In genomic region chr1:46996659-46997281, GRCh38 we compare ENCODE assay signal across 1 cellular context.
TF ChIP-seq lines count a peak whose summit lies in the region.

No MANE protein-coding gene starts in this region.

TF ChIP-seq in K562, 482 proteins besides CTCF, POLR2A, EP300 and RAD21 (continued from another document):
- TF ChIP-seq, protein P1, sequence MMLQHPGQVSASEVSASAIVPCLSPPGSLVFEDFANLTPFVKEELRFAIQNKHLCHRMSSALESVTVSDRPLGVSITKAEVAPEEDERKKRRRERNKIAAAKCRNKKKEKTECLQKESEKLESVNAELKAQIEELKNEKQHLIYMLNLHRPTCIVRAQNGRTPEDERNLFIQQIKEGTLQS (IDR thresholded peaks at IDR 0.05) = peak; percentile 79
- TF ChIP-seq, protein P1 (CRISPR knock-in tag; conservative IDR thresholded peaks at IDR 0.05) = no peak
- TF ChIP-seq, protein P2, sequence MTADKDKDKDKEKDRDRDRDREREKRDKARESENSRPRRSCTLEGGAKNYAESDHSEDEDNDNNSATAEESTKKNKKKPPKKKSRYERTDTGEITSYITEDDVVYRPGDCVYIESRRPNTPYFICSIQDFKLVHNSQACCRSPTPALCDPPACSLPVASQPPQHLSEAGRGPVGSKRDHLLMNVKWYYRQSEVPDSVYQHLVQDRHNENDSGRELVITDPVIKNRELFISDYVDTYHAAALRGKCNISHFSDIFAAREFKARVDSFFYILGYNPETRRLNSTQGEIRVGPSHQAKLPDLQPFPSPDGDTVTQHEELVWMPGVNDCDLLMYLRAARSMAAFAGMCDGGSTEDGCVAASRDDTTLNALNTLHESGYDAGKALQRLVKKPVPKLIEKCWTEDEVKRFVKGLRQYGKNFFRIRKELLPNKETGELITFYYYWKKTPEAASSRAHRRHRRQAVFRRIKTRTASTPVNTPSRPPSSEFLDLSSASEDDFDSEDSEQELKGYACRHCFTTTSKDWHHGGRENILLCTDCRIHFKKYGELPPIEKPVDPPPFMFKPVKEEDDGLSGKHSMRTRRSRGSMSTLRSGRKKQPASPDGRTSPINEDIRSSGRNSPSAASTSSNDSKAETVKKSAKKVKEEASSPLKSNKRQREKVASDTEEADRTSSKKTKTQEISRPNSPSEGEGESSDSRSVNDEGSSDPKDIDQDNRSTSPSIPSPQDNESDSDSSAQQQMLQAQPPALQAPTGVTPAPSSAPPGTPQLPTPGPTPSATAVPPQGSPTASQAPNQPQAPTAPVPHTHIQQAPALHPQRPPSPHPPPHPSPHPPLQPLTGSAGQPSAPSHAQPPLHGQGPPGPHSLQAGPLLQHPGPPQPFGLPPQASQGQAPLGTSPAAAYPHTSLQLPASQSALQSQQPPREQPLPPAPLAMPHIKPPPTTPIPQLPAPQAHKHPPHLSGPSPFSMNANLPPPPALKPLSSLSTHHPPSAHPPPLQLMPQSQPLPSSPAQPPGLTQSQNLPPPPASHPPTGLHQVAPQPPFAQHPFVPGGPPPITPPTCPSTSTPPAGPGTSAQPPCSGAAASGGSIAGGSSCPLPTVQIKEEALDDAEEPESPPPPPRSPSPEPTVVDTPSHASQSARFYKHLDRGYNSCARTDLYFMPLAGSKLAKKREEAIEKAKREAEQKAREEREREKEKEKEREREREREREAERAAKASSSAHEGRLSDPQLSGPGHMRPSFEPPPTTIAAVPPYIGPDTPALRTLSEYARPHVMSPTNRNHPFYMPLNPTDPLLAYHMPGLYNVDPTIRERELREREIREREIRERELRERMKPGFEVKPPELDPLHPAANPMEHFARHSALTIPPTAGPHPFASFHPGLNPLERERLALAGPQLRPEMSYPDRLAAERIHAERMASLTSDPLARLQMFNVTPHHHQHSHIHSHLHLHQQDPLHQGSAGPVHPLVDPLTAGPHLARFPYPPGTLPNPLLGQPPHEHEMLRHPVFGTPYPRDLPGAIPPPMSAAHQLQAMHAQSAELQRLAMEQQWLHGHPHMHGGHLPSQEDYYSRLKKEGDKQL (CRISPR knock-in tag; IDR thresholded peaks at IDR 0.05; ENCODE audit: borderline replicate concordance) = no peak
- TF ChIP-seq SREBF1 (IDR thresholded peaks at IDR 0.05; ENCODE audit: borderline replicate concordance, low read depth, low read length) (no peak), SRSF1 (IDR thresholded peaks at IDR 0.05; ENCODE audit: low read depth, low read length) (no peak), ZSCAN29 (IDR thresholded peaks at IDR 0.05) (no peak), NR1H2 (CRISPR knock-in tag; IDR thresholded peaks at IDR 0.05) (no peak), SMARCA4 (IDR thresholded peaks at IDR 0.05) (no peak), MTF1 (CRISPR knock-in tag; IDR thresholded peaks at IDR 0.05; ENCODE audit: borderline replicate concordance) (no peak), JUND (IDR thresholded peaks at IDR 0.05; ENCODE audit: borderline replicate concordance, low read depth, low read length) (no peak), JUND (tag; IDR thresholded peaks at IDR 0.05; ENCODE audit: borderline replicate concordance, low read depth, low read length) (no peak), ZNF175 (CRISPR knock-in tag; IDR thresholded peaks at IDR 0.05; ENCODE audit: low read depth) (no peak), STAG1 (CRISPR knock-in tag; IDR thresholded peaks at IDR 0.05; ENCODE audit: borderline replicate concordance) (no peak), SMAD4 (CRISPR knock-in tag; conservative IDR thresholded peaks at IDR 0.05) (no peak), CEBPG (CRISPR knock-in tag; IDR thresholded peaks at IDR 0.05) (no peak), CEBPG (tag; conservative IDR thresholded peaks at IDR 0.05 in 1 of 2, IDR thresholded peaks at IDR 0.05 in 1 of 2) (peak; percentile 58 to 66; a peak in 2 of 4 replicates), PYGO2 (tag; IDR thresholded peaks at IDR 0.05) (no peak), OTX1 (CRISPR knock-in tag; IDR thresholded peaks at IDR 0.05) (no peak), SIN3B (IDR thresholded peaks at IDR 0.05; ENCODE audit: low read depth) (no peak), ELF2 (CRISPR knock-in tag; IDR thresholded peaks at IDR 0.05) (no peak)
- TF ChIP-seq, protein P3, sequence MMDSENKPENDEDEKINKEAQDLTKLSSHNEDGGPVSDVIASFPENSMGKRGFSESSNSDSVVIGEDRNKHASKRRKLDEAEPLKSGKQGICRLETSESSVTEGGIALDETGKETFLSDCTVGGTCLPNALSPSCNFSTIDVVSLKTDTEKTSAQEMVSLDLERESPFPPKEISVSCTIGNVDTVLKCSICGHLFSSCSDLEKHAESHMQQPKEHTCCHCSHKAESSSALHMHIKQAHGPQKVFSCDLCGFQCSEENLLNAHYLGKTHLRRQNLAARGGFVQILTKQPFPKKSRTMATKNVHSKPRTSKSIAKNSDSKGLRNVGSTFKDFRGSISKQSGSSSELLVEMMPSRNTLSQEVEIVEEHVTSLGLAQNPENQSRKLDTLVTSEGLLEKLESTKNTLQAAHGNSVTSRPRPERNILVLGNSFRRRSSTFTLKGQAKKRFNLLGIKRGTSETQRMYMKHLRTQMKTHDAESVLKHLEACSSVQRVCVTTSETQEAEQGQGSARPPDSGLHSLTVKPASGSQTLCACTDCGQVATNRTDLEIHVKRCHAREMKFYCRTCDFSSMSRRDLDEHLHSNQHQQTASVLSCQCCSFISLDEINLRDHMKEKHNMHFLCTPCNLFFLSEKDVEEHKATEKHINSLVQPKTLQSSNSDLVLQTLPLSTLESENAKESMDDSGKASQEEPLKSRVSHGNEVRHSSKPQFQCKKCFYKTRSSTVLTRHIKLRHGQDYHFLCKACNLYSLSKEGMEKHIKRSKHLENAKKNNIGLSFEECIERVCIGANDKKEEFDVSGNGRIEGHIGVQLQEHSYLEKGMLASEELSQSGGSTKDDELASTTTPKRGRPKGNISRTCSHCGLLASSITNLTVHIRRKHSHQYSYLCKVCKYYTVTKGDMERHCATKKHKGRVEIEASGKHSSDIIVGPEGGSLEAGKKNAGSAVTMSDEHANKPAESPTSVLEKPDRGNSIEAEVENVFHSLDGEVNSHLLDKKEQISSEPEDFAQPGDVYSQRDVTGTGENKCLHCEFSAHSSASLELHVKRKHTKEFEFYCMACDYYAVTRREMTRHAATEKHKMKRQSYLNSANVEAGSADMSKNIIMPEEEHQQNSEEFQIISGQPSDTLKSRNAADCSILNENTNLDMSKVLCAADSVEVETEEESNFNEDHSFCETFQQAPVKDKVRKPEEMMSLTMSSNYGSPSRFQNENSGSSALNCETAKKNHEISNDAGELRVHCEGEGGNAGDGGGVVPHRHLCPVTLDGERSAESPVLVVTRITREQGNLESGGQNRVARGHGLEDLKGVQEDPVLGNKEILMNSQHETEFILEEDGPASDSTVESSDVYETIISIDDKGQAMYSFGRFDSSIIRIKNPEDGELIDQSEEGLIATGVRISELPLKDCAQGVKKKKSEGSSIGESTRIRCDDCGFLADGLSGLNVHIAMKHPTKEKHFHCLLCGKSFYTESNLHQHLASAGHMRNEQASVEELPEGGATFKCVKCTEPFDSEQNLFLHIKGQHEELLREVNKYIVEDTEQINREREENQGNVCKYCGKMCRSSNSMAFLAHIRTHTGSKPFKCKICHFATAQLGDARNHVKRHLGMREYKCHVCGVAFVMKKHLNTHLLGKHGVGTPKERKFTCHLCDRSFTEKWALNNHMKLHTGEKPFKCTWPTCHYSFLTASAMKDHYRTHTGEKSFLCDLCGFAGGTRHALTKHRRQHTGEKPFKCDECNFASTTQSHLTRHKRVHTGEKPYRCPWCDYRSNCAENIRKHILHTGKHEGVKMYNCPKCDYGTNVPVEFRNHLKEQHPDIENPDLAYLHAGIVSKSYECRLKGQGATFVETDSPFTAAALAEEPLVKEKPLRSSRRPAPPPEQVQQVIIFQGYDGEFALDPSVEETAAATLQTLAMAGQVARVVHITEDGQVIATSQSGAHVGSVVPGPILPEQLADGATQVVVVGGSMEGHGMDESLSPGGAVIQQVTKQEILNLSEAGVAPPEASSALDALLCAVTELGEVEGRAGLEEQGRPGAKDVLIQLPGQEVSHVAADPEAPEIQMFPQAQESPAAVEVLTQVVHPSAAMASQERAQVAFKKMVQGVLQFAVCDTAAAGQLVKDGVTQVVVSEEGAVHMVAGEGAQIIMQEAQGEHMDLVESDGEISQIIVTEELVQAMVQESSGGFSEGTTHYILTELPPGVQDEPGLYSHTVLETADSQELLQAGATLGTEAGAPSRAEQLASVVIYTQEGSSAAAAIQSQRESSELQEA (IDR thresholded peaks at IDR 0.05; ENCODE audit: low read depth) = no peak
- TF ChIP-seq, protein P4, sequence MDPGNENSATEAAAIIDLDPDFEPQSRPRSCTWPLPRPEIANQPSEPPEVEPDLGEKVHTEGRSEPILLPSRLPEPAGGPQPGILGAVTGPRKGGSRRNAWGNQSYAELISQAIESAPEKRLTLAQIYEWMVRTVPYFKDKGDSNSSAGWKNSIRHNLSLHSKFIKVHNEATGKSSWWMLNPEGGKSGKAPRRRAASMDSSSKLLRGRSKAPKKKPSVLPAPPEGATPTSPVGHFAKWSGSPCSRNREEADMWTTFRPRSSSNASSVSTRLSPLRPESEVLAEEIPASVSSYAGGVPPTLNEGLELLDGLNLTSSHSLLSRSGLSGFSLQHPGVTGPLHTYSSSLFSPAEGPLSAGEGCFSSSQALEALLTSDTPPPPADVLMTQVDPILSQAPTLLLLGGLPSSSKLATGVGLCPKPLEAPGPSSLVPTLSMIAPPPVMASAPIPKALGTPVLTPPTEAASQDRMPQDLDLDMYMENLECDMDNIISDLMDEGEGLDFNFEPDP (CRISPR knock-in tag; IDR thresholded peaks at IDR 0.05) = no peak
- TF ChIP-seq, protein P5, sequence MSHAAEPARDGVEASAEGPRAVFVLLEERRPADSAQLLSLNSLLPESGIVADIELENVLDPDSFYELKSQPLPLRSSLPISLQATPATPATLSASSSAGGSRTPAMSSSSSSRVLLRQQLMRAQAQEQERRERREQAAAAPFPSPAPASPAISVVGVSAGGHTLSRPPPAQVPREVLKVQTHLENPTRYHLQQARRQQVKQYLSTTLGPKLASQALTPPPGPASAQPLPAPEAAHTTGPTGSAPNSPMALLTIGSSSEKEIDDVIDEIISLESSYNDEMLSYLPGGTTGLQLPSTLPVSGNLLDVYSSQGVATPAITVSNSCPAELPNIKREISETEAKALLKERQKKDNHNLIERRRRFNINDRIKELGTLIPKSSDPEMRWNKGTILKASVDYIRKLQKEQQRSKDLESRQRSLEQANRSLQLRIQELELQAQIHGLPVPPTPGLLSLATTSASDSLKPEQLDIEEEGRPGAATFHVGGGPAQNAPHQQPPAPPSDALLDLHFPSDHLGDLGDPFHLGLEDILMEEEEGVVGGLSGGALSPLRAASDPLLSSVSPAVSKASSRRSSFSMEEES (CRISPR knock-in tag; IDR thresholded peaks at IDR 0.05) = no peak
- TF ChIP-seq, protein P6, sequence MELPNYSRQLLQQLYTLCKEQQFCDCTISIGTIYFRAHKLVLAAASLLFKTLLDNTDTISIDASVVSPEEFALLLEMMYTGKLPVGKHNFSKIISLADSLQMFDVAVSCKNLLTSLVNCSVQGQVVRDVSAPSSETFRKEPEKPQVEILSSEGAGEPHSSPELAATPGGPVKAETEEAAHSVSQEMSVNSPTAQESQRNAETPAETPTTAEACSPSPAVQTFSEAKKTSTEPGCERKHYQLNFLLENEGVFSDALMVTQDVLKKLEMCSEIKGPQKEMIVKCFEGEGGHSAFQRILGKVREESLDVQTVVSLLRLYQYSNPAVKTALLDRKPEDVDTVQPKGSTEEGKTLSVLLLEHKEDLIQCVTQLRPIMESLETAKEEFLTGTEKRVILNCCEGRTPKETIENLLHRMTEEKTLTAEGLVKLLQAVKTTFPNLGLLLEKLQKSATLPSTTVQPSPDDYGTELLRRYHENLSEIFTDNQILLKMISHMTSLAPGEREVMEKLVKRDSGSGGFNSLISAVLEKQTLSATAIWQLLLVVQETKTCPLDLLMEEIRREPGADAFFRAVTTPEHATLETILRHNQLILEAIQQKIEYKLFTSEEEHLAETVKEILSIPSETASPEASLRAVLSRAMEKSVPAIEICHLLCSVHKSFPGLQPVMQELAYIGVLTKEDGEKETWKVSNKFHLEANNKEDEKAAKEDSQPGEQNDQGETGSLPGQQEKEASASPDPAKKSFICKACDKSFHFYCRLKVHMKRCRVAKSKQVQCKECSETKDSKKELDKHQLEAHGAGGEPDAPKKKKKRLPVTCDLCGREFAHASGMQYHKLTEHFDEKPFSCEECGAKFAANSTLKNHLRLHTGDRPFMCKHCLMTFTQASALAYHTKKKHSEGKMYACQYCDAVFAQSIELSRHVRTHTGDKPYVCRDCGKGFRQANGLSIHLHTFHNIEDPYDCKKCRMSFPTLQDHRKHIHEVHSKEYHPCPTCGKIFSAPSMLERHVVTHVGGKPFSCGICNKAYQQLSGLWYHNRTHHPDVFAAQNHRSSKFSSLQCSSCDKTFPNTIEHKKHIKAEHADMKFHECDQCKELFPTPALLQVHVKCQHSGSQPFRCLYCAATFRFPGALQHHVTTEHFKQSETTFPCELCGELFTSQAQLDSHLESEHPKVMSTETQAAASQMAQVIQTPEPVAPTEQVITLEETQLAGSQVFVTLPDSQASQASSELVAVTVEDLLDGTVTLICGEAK (IDR thresholded peaks at IDR 0.05) = 0 out of 2 replicates have a peak, but pooled peaks have one; percentile 42
- TF ChIP-seq, protein P6 (CRISPR knock-in tag; IDR thresholded peaks at IDR 0.05) = no peak
